ENCODE assay signal across 10 cellular contexts in the genomic region with DNA sequence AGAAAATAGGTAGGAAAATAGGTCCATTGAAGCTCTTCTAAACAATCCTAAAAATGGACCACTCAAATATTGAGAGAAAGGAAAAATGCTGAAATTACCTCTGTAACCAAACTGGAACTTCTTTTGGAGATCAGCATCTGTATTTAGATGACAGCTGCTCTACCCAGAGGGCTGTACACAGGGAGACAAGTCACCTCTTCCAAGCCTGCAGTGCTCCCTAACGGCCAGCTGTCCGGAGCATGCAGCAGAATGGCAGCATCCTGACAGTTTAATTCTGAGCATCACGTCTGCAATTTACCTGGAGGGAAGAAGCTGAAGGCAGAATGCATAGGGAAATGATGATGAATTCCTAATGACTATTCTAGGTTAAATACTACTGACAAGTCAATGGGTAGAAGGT.
DNase-seq lines count a peak whose midpoint lies in the region; ATAC-seq and TF ChIP-seq lines count a peak whose summit lies in the region.
"Had no signal": no experiment of that assay in that cellular context is flagged by ENCODE, and none has a peak within 500 bp of the region (broad histone marks: within the 10 kb centered on the region; RNA-seq: fewer than 3 reads in every experiment).

No MANE protein-coding gene starts in this region.

- CTCF ChIA-PET in activated naive CD4-positive, alpha-beta T cell treated with anti-CD3 and anti-CD28 coated beads, Interleukin-2, amount 10 ng/mL, durations not matched to agents 7 days and 5 days (lab: Charles Lee), result no interaction called here

- TF ChIP-seq POLR2A in erythroblast (IDR thresholded peaks at IDR 0.05; ENCODE audit: low read length), result no peak

- peak; percentile 24 for DNase-seq in activated naive CD4-positive, alpha-beta T cell treated with anti-CD3 and anti-CD28 coated beads, Interleukin-2, amount 10 ng/mL, durations not matched to agents 7 days and 5 days
- DNase-seq in activated naive CD4-positive, alpha-beta T cell treated with anti-CD3 and anti-CD28 coated beads, Interleukin-2, amount 50 U/mL, for 16 hours, result no peak
- DNase-seq in NCI-H774 (lab: John Stamatoyannopoulos, UW), result peak; percentile 13
- DNase-seq in erythroblast (lab: John Stamatoyannopoulos, UW), result peak; percentile 80 to 83
- DNase-seq in smooth muscle cell of the brain vasculature (ENCODE audit: low read depth, low spot score), result peak; percentile 6
- no peak for DNase-seq in activated CD8-positive, alpha-beta memory T cell treated with anti-CD3 and anti-CD28 coated beads, Interleukin-2, amount 50 U/mL, for 4 hours
- DNase-seq in activated CD4-positive, alpha-beta T cell treated with anti-CD3 and anti-CD28 coated beads for 4 hours, result no peak
- DNase-seq: DND-41 had no signal

- no peaks in the 10 kb centered on the region for H3K36me3 Mint-ChIP-seq in activated naive CD4-positive, alpha-beta T cell treated with anti-CD3 and anti-CD28 coated beads, Interleukin-2, amount 10 ng/mL, durations not matched to agents 7 days and 5 days
- H3K36me3 Mint-ChIP-seq: IgD-negative memory B cell had no signal

- H3K4me3 Mint-ChIP-seq in activated naive CD4-positive, alpha-beta T cell treated with anti-CD3 and anti-CD28 coated beads, Interleukin-2, amount 10 ng/mL, durations not matched to agents 7 days and 5 days, result no peak overlapping the region
- H3K4me3 Mint-ChIP-seq: IgD-negative memory B cell had no signal

- H3K27me3 Mint-ChIP-seq in activated naive CD4-positive, alpha-beta T cell treated with anti-CD3 and anti-CD28 coated beads, Interleukin-2, amount 10 ng/mL, durations not matched to agents 7 days and 5 days, result no peaks in the 10 kb centered on the region

- no peaks in the 10 kb centered on the region for H3K9me3 Mint-ChIP-seq in activated naive CD4-positive, alpha-beta T cell treated with anti-CD3 and anti-CD28 coated beads, Interleukin-2, amount 10 ng/mL, durations not matched to agents 7 days and 5 days

- ATAC-seq in HG03457 (IDR thresholded peaks at IDR 0.05; ENCODE audit: unreplicated experiment), result no peak

- no peak overlapping the region for H3K27ac Mint-ChIP-seq in activated naive CD4-positive, alpha-beta T cell treated with anti-CD3 and anti-CD28 coated beads, Interleukin-2, amount 10 ng/mL, durations not matched to agents 7 days and 5 days
- H3K27ac Mint-ChIP-seq: IgD-negative memory B cell had no signal

- no peaks in the 10 kb centered on the region for H3K4me1 Mint-ChIP-seq in activated naive CD4-positive, alpha-beta T cell treated with anti-CD3 and anti-CD28 coated beads, Interleukin-2, amount 10 ng/mL, durations not matched to agents 7 days and 5 days
- H3K4me1 Mint-ChIP-seq: IgD-negative memory B cell had no signal

Comparison
In these comparisons a context has a peak if more than half of its experiments do, and no peak if none do; other contexts are left out.
1. DNase-seq: peak in activated naive CD4-positive, alpha-beta T cell treated with anti-CD3 and anti-CD28 coated beads, Interleukin-2, amount 10 ng/mL, durations not matched to agents 7 days and 5 days (single experiment), NCI-H774 (single experiment), erythroblast (2 of 2) and smooth muscle cell of the brain vasculature (single experiment); none in activated naive CD4-positive, alpha-beta T cell treated with anti-CD3 and anti-CD28 coated beads, Interleukin-2, amount 50 U/mL, for 16 hours (single experiment), activated CD8-positive, alpha-beta memory T cell treated with anti-CD3 and anti-CD28 coated beads, Interleukin-2, amount 50 U/mL, for 4 hours (single experiment) and activated CD4-positive, alpha-beta T cell treated with anti-CD3 and anti-CD28 coated beads for 4 hours (0 of 2).